2 cellular contexts compared by ENCODE assay signal in the genomic region with DNA sequence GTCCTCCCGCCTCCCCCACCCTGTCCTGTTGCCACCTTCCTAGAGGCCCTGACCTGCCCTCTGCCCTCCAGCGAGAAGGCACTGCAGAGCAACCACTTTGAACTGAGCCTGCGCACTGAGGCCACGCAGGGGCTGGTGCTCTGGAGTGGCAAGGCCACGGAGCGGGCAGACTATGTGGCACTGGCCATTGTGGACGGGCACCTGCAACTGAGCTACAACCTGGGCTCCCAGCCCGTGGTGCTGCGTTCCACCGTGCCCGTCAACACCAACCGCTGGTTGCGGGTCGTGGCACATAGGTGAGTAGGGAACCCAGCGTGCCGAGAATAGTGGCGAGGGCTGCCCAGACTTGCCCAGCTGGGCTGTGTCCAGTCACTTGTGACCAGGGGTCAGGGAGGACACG.
TF ChIP-seq lines count a peak whose summit lies in the region.

No MANE protein-coding gene starts in this region.

TF ChIP-seq in HepG2, 621 proteins besides CTCF, POLR2A, EP300 and RAD21:
- no peak for TF ChIP-seq NFIC (IDR thresholded peaks at IDR 0.05; ENCODE audit: low read length)
- TF ChIP-seq NFYB (CRISPR knock-in tag; IDR thresholded peaks at IDR 0.05): no peak
- peak; percentile 58; the same call in 1 of the 2 replicates for TF ChIP-seq HNRNPL (IDR thresholded peaks at IDR 0.05; ENCODE audit: low read depth, low read length)
- no peak for TF ChIP-seq ESRRA (CRISPR knock-in tag; IDR thresholded peaks at IDR 0.05; ENCODE audit: low read depth)

TF ChIP-seq in HEK293, 187 proteins besides CTCF, POLR2A, EP300 and RAD21:
- TF ChIP-seq, protein P1, sequence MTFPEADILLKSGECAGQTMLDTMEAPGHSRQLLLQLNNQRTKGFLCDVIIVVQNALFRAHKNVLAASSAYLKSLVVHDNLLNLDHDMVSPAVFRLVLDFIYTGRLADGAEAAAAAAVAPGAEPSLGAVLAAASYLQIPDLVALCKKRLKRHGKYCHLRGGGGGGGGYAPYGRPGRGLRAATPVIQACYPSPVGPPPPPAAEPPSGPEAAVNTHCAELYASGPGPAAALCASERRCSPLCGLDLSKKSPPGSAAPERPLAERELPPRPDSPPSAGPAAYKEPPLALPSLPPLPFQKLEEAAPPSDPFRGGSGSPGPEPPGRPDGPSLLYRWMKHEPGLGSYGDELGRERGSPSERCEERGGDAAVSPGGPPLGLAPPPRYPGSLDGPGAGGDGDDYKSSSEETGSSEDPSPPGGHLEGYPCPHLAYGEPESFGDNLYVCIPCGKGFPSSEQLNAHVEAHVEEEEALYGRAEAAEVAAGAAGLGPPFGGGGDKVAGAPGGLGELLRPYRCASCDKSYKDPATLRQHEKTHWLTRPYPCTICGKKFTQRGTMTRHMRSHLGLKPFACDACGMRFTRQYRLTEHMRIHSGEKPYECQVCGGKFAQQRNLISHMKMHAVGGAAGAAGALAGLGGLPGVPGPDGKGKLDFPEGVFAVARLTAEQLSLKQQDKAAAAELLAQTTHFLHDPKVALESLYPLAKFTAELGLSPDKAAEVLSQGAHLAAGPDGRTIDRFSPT (tag by site-specific recombination; IDR thresholded peaks at IDR 0.05): peak; percentile 76
- no peak for TF ChIP-seq ZNF624 (tag by site-specific recombination; IDR thresholded peaks at IDR 0.05)
